8 cellular contexts compared by ENCODE assay signal in the genomic region with DNA sequence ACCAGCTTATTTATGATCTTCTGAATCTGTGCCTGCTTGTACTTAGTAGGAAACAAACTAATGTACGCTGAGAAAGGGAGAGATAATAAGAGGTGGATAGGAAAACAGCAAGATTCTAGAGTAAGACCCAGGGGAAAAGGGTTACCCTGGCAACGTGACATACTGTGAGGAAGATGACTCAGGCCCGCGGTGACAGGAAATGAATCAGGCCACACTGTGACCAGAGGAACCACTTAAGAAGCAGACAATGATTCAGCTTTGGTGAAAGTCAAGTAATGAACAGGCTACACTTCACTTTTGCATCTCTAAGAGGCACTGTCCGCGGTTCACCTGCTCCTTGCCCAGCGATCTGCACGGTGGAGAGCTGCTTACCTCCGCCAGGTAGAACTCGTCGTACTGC.
DNase-seq lines count a peak whose midpoint lies in the region; ATAC-seq and TF ChIP-seq lines count a peak whose summit lies in the region.

No MANE protein-coding gene starts in this region.

- peak overlapping the region; percentile 2 for H3K27ac Mint-ChIP-seq in T-helper 1 cell treated with Interleukin-12 subunit alpha and Interleukin-12 subunit beta and Interleukin-4 antibody, amounts not matched to agents 30 μg/mL and 1 μg/mL, for 36 hours

- ATAC-seq in GM21515 (IDR thresholded peaks at IDR 0.05; ENCODE audit: unreplicated experiment) (peak; percentile 99), HG03571 (IDR thresholded peaks at IDR 0.05; ENCODE audit: unreplicated experiment) (peak; percentile 98)

- no peak for TF ChIP-seq CTCF in fibroblast of the aortic adventitia (IDR thresholded peaks at IDR 0.05; ENCODE audit: insufficient read depth, low read length)

- H3K9me3 Mint-ChIP-seq in T-helper 1 cell treated with Interleukin-12 subunit alpha and Interleukin-12 subunit beta and Interleukin-4 antibody, amounts not matched to agents 30 μg/mL and 1 μg/mL, for 36 hours, result no peaks in the 10 kb centered on the region

- H3K4me1 Mint-ChIP-seq in T-helper 1 cell treated with Interleukin-12 subunit alpha and Interleukin-12 subunit beta and Interleukin-4 antibody, amounts not matched to agents 30 μg/mL and 1 μg/mL, for 36 hours (ENCODE audit: low read depth), result peaks cover 6% of the 10 kb centered on the region

- DNase-seq in GDM1 (lab: John Stamatoyannopoulos, UW) (peak; percentile 50), fibroblast of the aortic adventitia (ENCODE audit: low read depth) (peak; percentile 62), ecto neural progenitor cell (ENCODE audit: low spot score) (no peak), HPDE6-E6E7 (ENCODE audit: extremely low spot score) (no peak)
- DNase-seq in stimulated activated CD8-positive, alpha-beta memory T cell treated with anti-CD3 and anti-CD28 coated beads, Interleukin-2, amount 100 ng/mL, for 48 hours (ENCODE audit: low read depth in 2 of 2), result peak; percentile 27 to 57

- H3K36me3 Mint-ChIP-seq in T-helper 1 cell treated with Interleukin-12 subunit alpha and Interleukin-12 subunit beta and Interleukin-4 antibody, amounts not matched to agents 30 μg/mL and 1 μg/mL, for 36 hours (ENCODE audit: low read depth), result no peaks in the 10 kb centered on the region

- no peak overlapping the region for H3K4me3 ChIP-seq in fibroblast of the aortic adventitia (ENCODE audit: low read depth, low read length)

- H3K27me3 Mint-ChIP-seq in T-helper 1 cell treated with Interleukin-12 subunit alpha and Interleukin-12 subunit beta and Interleukin-4 antibody, amounts not matched to agents 30 μg/mL and 1 μg/mL, for 36 hours (ENCODE audit: low read depth), result peaks cover 19% of the 10 kb centered on the region

- no peak overlapping the region for H3K4me3 Mint-ChIP-seq in T-helper 1 cell treated with Interleukin-12 subunit alpha and Interleukin-12 subunit beta and Interleukin-4 antibody, amounts not matched to agents 30 μg/mL and 1 μg/mL, for 36 hours

Comparison
In these comparisons a context has a peak if more than half of its experiments do, and no peak if none do; other contexts are left out.
1. DNase-seq: peak in GDM1 (single experiment), fibroblast of the aortic adventitia (single experiment) and stimulated activated CD8-positive, alpha-beta memory T cell treated with anti-CD3 and anti-CD28 coated beads, Interleukin-2, amount 100 ng/mL, for 48 hours (2 of 2); none in ecto neural progenitor cell (single experiment) and HPDE6-E6E7 (single experiment).